Comparison of ENCODE assay signal across 8 cellular contexts in genomic region chr14:99518441-99519346, GRCh38. TPM values are rescaled to one million over a fixed set of nuclear protein-coding genes. Genes with fewer than 3 reads are reported as not detected.
A peak's percentile ranks its signal among the peaks of the same experiment; 100 is the strongest.
DNase-seq lines count a peak whose midpoint lies in the region; ATAC-seq, FAIRE-seq and TF ChIP-seq lines count a peak whose summit lies in the region.

No MANE protein-coding gene starts in this region.

- no peak overlapping the region for H2AFZ ChIP-seq in astrocyte (ENCODE audit: low read depth, low read length)

- H3K4me2 ChIP-seq in astrocyte (ENCODE audit: low read length) = no peak overlapping the region

- no peak for ATAC-seq in GM18861 (IDR thresholded peaks at IDR 0.05; ENCODE audit: unreplicated experiment)

- no peak overlapping the region for H3K27ac ChIP-seq in astrocyte (ENCODE audit: low read depth, low read length)

- H4K20me1 ChIP-seq in astrocyte (ENCODE audit: insufficient read depth, low read length) = peaks cover 11% of the 10 kb centered on the region

- peaks cover 5% of the 10 kb centered on the region for H3K4me1 Mint-ChIP-seq in astrocyte (ENCODE audit: low read depth, unreplicated experiment)

- no peak overlapping the region for H3K9ac ChIP-seq in astrocyte (ENCODE audit: low read length)

- H3K27me3 Mint-ChIP-seq in astrocyte (ENCODE audit: low read depth, unreplicated experiment) = no peaks in the 10 kb centered on the region

- DNase-seq in ELF-1 (ENCODE audit: low read depth, low spot score) (peak; percentile 94), H54 (ENCODE audit: insufficient read length, low spot score) (peak; percentile 80), NCI-H1048 (lab: John Stamatoyannopoulos, UW) (peak; percentile 7), T-helper 22 cell (ENCODE audit: low read depth) (peak; percentile 45), astrocyte (ENCODE audit: low read depth) (no peak), iPS-NIHi11 (ENCODE audit: low spot score) (peak; percentile 93)
- DNase-seq in stimulated activated CD4-positive, alpha-beta T cell treated with anti-CD3 and anti-CD28 coated beads, Interleukin-15, amount 100 ng/mL, for 24 hours = peak; percentile 84

- no peak overlapping the region for H3K4me3 ChIP-seq in astrocyte (ENCODE audit: insufficient read depth, low read depth, low read length)

- H3K36me3 ChIP-seq in astrocyte (ENCODE audit: insufficient read depth, low read length) = no peaks in the 10 kb centered on the region

- H3K4me1 ChIP-seq in astrocyte (ENCODE audit: insufficient read depth, low read length) = peaks cover 20% of the 10 kb centered on the region

- no peaks in the 10 kb centered on the region for H3K9me3 ChIP-seq in astrocyte (ENCODE audit: insufficient read depth, low read depth, low read length)

- no peaks in the 10 kb centered on the region for H3K9me3 Mint-ChIP-seq in astrocyte (ENCODE audit: unreplicated experiment)

- H3K36me3 Mint-ChIP-seq in astrocyte (ENCODE audit: low read depth, unreplicated experiment) = peaks cover 1% of the 10 kb centered on the region

- TF ChIP-seq POLR2A in H54 (IDR thresholded peaks at IDR 0.05; ENCODE audit: low read depth, low read length) = no peak

- no peak overlapping the region for H3K4me3 Mint-ChIP-seq in astrocyte (ENCODE audit: unreplicated experiment)

- FAIRE-seq in H54 (lab: Jason Lieb, UNC) (no peak), astrocyte (lab: Jason Lieb, UNC) (no peak)

- no peaks in the 10 kb centered on the region for H3K27me3 ChIP-seq in astrocyte (ENCODE audit: insufficient read depth, low read length)

- TF ChIP-seq CTCF in astrocyte (IDR thresholded peaks at IDR 0.05; ENCODE audit: insufficient read depth, low read depth, low read length) = peak; percentile 71

- no peak overlapping the region for H3K27ac Mint-ChIP-seq in astrocyte (ENCODE audit: unreplicated experiment)

- peaks cover 13% of the 10 kb centered on the region for H3K79me2 ChIP-seq in astrocyte (ENCODE audit: insufficient read depth, low read length)

RNA-seq across cellular contexts. Expression of gene CCNK, which starts 37.5 kb away (rescaled TPM):
- total RNA-seq in astrocyte = 110 and 121 TPM in 2 replicates

RNA-seq across cellular contexts. Expression of gene SETD3, which starts 38.0 kb away (rescaled TPM):
- total RNA-seq in astrocyte = 62.8 and 65.8 TPM in 2 replicates
